In the genomic region with DNA sequence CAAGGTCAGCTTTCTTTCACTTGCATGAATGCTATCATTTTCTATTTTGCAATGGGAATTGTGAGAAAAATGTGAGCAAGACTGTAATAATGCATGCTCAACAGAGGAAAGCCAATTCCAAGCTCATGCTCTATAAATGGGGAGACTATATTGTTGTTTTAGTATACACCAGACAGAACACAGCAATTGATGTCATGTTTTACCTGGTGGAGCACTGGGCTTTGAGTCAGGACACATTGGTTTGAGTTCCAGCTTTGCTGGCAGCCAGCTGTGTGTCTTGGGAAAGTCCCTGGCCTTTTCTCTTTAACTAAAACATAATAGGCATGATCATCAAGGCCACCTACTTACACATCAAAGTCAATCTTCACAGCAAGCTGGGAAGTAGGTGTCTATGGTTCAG, we compare ENCODE assay signal across 26 cellular contexts.
"Had no signal": no experiment of that assay in that cellular context is flagged by ENCODE, and none has a peak within 500 bp of the region (broad histone marks: within the 10 kb centered on the region; RNA-seq: fewer than 3 reads in every experiment).

No MANE protein-coding gene starts in this region.

- H3K27ac ChIP-seq: stomach, suprapubic skin, testis, thoracic aorta, thyroid gland, tibial artery, tibial nerve, upper lobe of left lung, upper lobe of right lung, uterus, vagina had no signal

- H3K9me3 ChIP-seq: stomach, suprapubic skin, testis, thoracic aorta, thyroid gland, tibial artery, tibial nerve, transverse colon, upper lobe of left lung, upper lobe of right lung, uterus, vagina had no signal

- DNase-seq: stimulated activated CD4-positive, alpha-beta T cell treated with anti-CD3 and anti-CD28 coated beads, Interleukin-2, amount 100 ng/mL, for 48 hours; stimulated activated CD4-positive, alpha-beta T cell treated with anti-CD3 and anti-CD28 coated beads, Interleukin-4, amount 100 ng/mL, for 1 hour; stimulated activated CD4-positive, alpha-beta T cell treated with anti-CD3 and anti-CD28 coated beads, Interleukin-4, amount 100 ng/mL, for 24 hours; stimulated activated CD4-positive, alpha-beta T cell treated with anti-CD3 and anti-CD28 coated beads, Interleukin-4, amount 100 ng/mL, for 4 hours; stimulated activated CD8-positive, alpha-beta memory T cell treated with anti-CD3 and anti-CD28 coated beads, Interleukin-4, amount 100 ng/mL, for 48 hours; stimulated activated naive B cell treated with anti-CD40 and anti-IgM and Interleukin-4, amounts not matched to agents 10 μg/mL and 1 μg/mL and 100 μg/mL, for 72 hours; stimulated activated naive CD4-positive, alpha-beta T cell; stimulated activated naive CD4-positive, alpha-beta T cell treated with Interleukin-2 at 50 U/mL for 16 hours; stimulated activated naive CD8-positive, alpha-beta T cell treated with anti-CD3 and anti-CD28 coated beads, Interleukin-15, amount 100 ng/mL, for 72 hours; stimulated activated naive CD8-positive, alpha-beta T cell treated with anti-CD3 and anti-CD28 coated beads, Interleukin-15, Interleukin-2, amounts not matched to agents 100 U/mL and 50 U/mL, for 24 hours; stomach; substantia nigra; testis; thyroid gland; tibial artery; transverse colon; trophoblast cell; upper lobe of left lung; upper lobe of right lung; uterus had no signal

- ATAC-seq: stimulated activated memory B cell treated with anti-CD40 and anti-IgM and Interleukin-4, amounts not matched to agents 10 μg/mL and 1 μg/mL and 100 μg/mL, for 72 hours; stimulated activated naive B cell treated with anti-CD40 and anti-IgM and Interleukin-4, amounts not matched to agents 10 μg/mL and 1 μg/mL and 100 μg/mL, for 72 hours; stimulated activated naive CD8-positive, alpha-beta T cell treated with anti-CD3 and anti-CD28 coated beads, Interleukin-15, amount 100 ng/mL, for 72 hours; stimulated activated naive CD8-positive, alpha-beta T cell treated with anti-CD3 and anti-CD28 coated beads, Interleukin-15, Interleukin-2, amounts not matched to agents 100 U/mL and 50 U/mL, for 24 hours; upper lobe of right lung had no signal

- H3K27me3 ChIP-seq: stomach, testis, thyroid gland, tibial artery, tibial nerve, transverse colon, upper lobe of left lung, upper lobe of right lung, uterus, vagina had no signal

- H3K4me1 ChIP-seq: stomach, suprapubic skin, testis, thyroid gland, tibial artery, tibial nerve, upper lobe of left lung, upper lobe of right lung, uterus, vagina had no signal

- H3K36me3 ChIP-seq: stomach, suprapubic skin, thoracic aorta, thyroid gland, tibial artery, tibial nerve, transverse colon, upper lobe of left lung, upper lobe of right lung, uterus, vagina had no signal

- FAIRE-seq: urothelium cell line had no signal

- H3K4me3 ChIP-seq: stomach, suprapubic skin, testis, thoracic aorta, thyroid gland, tibial artery, tibial nerve, transverse colon, upper lobe of left lung, upper lobe of right lung, uterus, vagina had no signal
